Comparison of ENCODE assay signal across 9 cellular contexts in genomic region chr7:26369519-26370385, GRCh38.
DNase-seq lines count a peak whose midpoint lies in the region; ATAC-seq, FAIRE-seq and TF ChIP-seq lines count a peak whose summit lies in the region.
"Had no signal": no experiment of that assay in that cellular context is flagged by ENCODE, and none has a peak within 500 bp of the region (broad histone marks: within the 10 kb centered on the region; RNA-seq: fewer than 3 reads in every experiment).

No MANE protein-coding gene starts in this region.

- BruUV-seq in endothelial cell of umbilical vein (replicated peaks; lab: Mats Ljungman, UMichigan) = no TSS peak

- H3K4me3 ChIP-seq in endothelial cell of umbilical vein (replicated peaks in 1 of 3; ENCODE audit: insufficient read depth in 1 of 3, low read depth in 1 of 3, low read length in 3 of 3) = peak overlapping the region in 1 of 3 experiments; percentile 38
- H3K4me3 ChIP-seq: SJSA1 had no signal

- CTCF ChIA-PET in T-cell (lab: Charles Lee) (interaction anchor here (0.5 to 3.0 kb wide), 60 partner anchors 9 to 1730 kb away, joined by 3 to 39 read pairs (median 4); partner anchors contain the start of gene SNX10 (in 1 of the 2)), endothelial cell of umbilical vein (lab: Charles Lee) (interaction anchor here (0.7 to 2.9 kb wide), 85 partner anchors 9 to 1550 kb away, joined by 3 to 345 read pairs (median 4); partner anchors contain the start of genes HNRNPA2B1, HOXA11, HOXA3 and HOXA5)

- no peaks in the 10 kb centered on the region for H3K9me1 ChIP-seq in endothelial cell of umbilical vein (replicated peaks; ENCODE audit: control insufficient read depth, extremely low read depth, insufficient read depth, low read length)

- no peak for TF ChIP-seq POLR2A in GM12892 (IDR thresholded peaks at IDR 0.05; ENCODE audit: low read depth, low read length)
- TF ChIP-seq POLR2A in endothelial cell of umbilical vein (IDR thresholded peaks at IDR 0.05; ENCODE audit: low read depth, low read length) = peak; percentile 41

- FAIRE-seq in GM12892 (lab: Jason Lieb, UNC) (peak; percentile 93), endothelial cell of umbilical vein (lab: Jason Lieb, UNC) (peak; percentile 76)

- H3K27me3 Mint-ChIP-seq in CD14-positive monocyte (ENCODE audit: low read depth in 3 of 3) = peaks cover 5 to 9% (median 9%) of the 10 kb centered on the region in 3 donors
- H3K27me3 Mint-ChIP-seq in T-cell = peaks cover 5 to 14% of the 10 kb centered on the region in 2 donors
- no peaks in the 10 kb centered on the region for H3K27me3 Mint-ChIP-seq in natural killer cell (ENCODE audit: low read depth in 2 of 2)

- peak overlapping the region; percentile 62 for H2AFZ ChIP-seq in endothelial cell of umbilical vein (ENCODE audit: low read depth, low read length)

- H3K4me1 ChIP-seq in endothelial cell of umbilical vein (ENCODE audit: control insufficient read depth, extremely low read depth, insufficient read depth, low read length) = peaks cover 43% of the 10 kb centered on the region
- H3K4me1 ChIP-seq: SJSA1 had no signal

- peak; percentile 86 for TF ChIP-seq CTCF in CD14-positive monocyte (IDR thresholded peaks at IDR 0.05)
- TF ChIP-seq CTCF in endothelial cell of umbilical vein (IDR thresholded peaks at IDR 0.05; ENCODE audit: extremely low read depth in 1 of 2, insufficient read depth in 1 of 2, low read depth in 1 of 2, low read length in 2 of 2) = peak; percentile 53 to 70
- TF ChIP-seq CTCF in natural killer cell (IDR thresholded peaks at IDR 0.05) = peak; percentile 85

- dilution Hi-C loops in endothelial cell of umbilical vein (cut with MboI; ENCODE audit: extremely low pct_ligation_motif_present, low sequenced_read_pairs) = loop anchor here (10.0 kb wide), 2 partner anchors 485 to 795 kb away; partner anchors contain the start of gene HOXA9

- POLR2A ChIA-PET in T-cell (lab: Charles Lee) (no interaction called here), endothelial cell of umbilical vein (lab: Charles Lee) (interaction anchor here (0.5 to 1.9 kb wide), 4 partner anchors 170 to 791 kb away, joined by 3 to 13 read pairs (median 3); no protein-coding TSS in a partner anchor)

- peaks cover 0 to 2% (median 0%) of the 10 kb centered on the region in 7 donors for H3K9me3 Mint-ChIP-seq in CD14-positive monocyte
- H3K9me3 Mint-ChIP-seq in T-cell = no peaks in the 10 kb centered on the region
- no peaks in the 10 kb centered on the region for H3K9me3 Mint-ChIP-seq in natural killer cell

- H3K27ac Mint-ChIP-seq in CD14-positive monocyte = peak overlapping the region in 1 of 7 donors; percentile 69
- no peak overlapping the region for H3K27ac Mint-ChIP-seq in T-cell
- H3K27ac Mint-ChIP-seq in natural killer cell = no peak overlapping the region

- intact Hi-C loops in CD14-positive monocyte (cut with micrococcal nuclease) = loop anchor here (5.0 to 10.0 kb wide), 8 partner anchors 135 to 793 kb away; partner anchors contain the start of genes CBX3 (in 2 of the 2), HNRNPA2B1 (in 2 of the 2) and SKAP2 (in 1 of the 2)
- intact Hi-C loops in endothelial cell of umbilical vein (cut with micrococcal nuclease) = loop anchor here (1.0 to 5.0 kb wide), 6 partner anchors 92 to 792 kb away; partner anchors contain the start of genes HOXA2 and NFE2L3
- intact Hi-C loops in natural killer cell (cut with micrococcal nuclease) = loop anchor here (2.0 to 5.0 kb wide), 5 partner anchors 77 to 791 kb away; partner anchors contain the start of genes CBX3, HNRNPA2B1 and SNX10
- intact Hi-C loops in posterior vena cava (cut with DNase I) = loop anchor here (5.0 to 10.0 kb wide), 5 partner anchors 275 to 795 kb away; partner anchors contain the start of gene HOXA9 (in 1 of the 2)

- H3K79me2 ChIP-seq in endothelial cell of umbilical vein (ENCODE audit: control insufficient read depth, insufficient read depth, low read length) = no peaks in the 10 kb centered on the region

- peak overlapping the region; percentile 61 for H3K27ac ChIP-seq in endothelial cell of umbilical vein (ENCODE audit: insufficient read depth, low read depth, low read length)
- H3K27ac ChIP-seq: SJSA1 had no signal

- H4K20me1 ChIP-seq in endothelial cell of umbilical vein (replicated peaks; ENCODE audit: control insufficient read depth, extremely low read depth, insufficient read depth, low read length) = no peaks in the 10 kb centered on the region

- peaks cover 66 to 72% of the 10 kb centered on the region in 2 donors for H3K36me3 Mint-ChIP-seq in CD14-positive monocyte
- peaks cover 33% of the 10 kb centered on the region for H3K36me3 Mint-ChIP-seq in T-cell
- H3K36me3 Mint-ChIP-seq in natural killer cell = peaks cover 7% of the 10 kb centered on the region

- peak overlapping the region; percentile 35 for H3K9ac ChIP-seq in endothelial cell of umbilical vein (replicated peaks; ENCODE audit: extremely low read depth, insufficient read depth, low read length)

- H3K4me1 Mint-ChIP-seq in CD14-positive monocyte (peaks cover 19% of the 10 kb centered on the region), T-cell (peaks cover 6 to 11% (median 10%) of the 10 kb centered on the region in 3 donors), natural killer cell (peaks cover 5 to 12% of the 10 kb centered on the region in 2 donors)

- H3K9me3 ChIP-seq in endothelial cell of umbilical vein (replicated peaks; ENCODE audit: control insufficient read depth, insufficient read depth, low read length) = no peaks in the 10 kb centered on the region
- H3K9me3 ChIP-seq: SJSA1 had no signal

- H3K4me3 Mint-ChIP-seq in CD14-positive monocyte (peak overlapping the region in 1 of 2 donors; percentile 3), T-cell (peak overlapping the region in 1 of 3 donors; percentile 54), natural killer cell (no peak overlapping the region)

- ATAC-seq in T-cell (replicated peaks in 1 of 4) (peak; percentile 71 to 78 (median 73)), natural killer cell (peak; percentile 75 to 84 (median 76))

- no peaks in the 10 kb centered on the region for H3K27me3 ChIP-seq in endothelial cell of umbilical vein (ENCODE audit: control insufficient read depth in 2 of 2, insufficient read depth in 2 of 2, low read length in 2 of 2)

- H3K36me3 ChIP-seq in endothelial cell of umbilical vein (ENCODE audit: control insufficient read depth in 2 of 2, extremely low read depth in 1 of 2, insufficient read depth in 2 of 2, low read length in 2 of 2) = no peaks in the 10 kb centered on the region
- H3K36me3 ChIP-seq: SJSA1 had no signal

- H3K4me2 ChIP-seq in endothelial cell of umbilical vein (ENCODE audit: insufficient read depth, low read length) = peak overlapping the region; percentile 69

- DNase-seq in CD14-positive monocyte (ENCODE audit: low spot score) = no peak
- DNase-seq in GM12892 (ENCODE audit: insufficient read length) = no peak
- peak; percentile 59 for DNase-seq in NCI-H146 treated with DMSO at 0.1 percent for 48 hours (lab: John Stamatoyannopoulos, UW; ENCODE audit: unreplicated experiment)
- peak in 14 of 34 experiments; percentile 3 to 45 (median 15) for DNase-seq in T-cell
- peak; percentile 84 for DNase-seq in endothelial cell of umbilical vein (ENCODE audit: low read depth, low spot score)
- no peak for DNase-seq in natural killer cell
- DNase-seq in cortex of kidney (lab: John Stamatoyannopoulos, UW) = no peak
- DNase-seq in posterior vena cava (ENCODE audit: low spot score) = no peak

TF ChIP-seq in endothelial cell of umbilical vein, 7 proteins besides CTCF, POLR2A, EP300 and RAD21:
- TF ChIP-seq GATA2 (IDR thresholded peaks at IDR 0.05; ENCODE audit: insufficient read depth, insufficient read length, low read depth, low read length) (no peak), JUN (IDR thresholded peaks at IDR 0.05; ENCODE audit: borderline replicate concordance, insufficient read depth, insufficient read length, low read depth) (no peak), FOS (IDR thresholded peaks at IDR 0.05; ENCODE audit: borderline replicate concordance, insufficient read depth, low read length) (no peak), EZH2 (IDR thresholded peaks at IDR 0.05; ENCODE audit: borderline replicate concordance, low read depth, low read length, severe bottlenecking) (no peak), MYC (IDR thresholded peaks at IDR 0.05; ENCODE audit: low read depth, low read length) (no peak), POLR2AphosphoS5 (IDR thresholded peaks at IDR 0.05; ENCODE audit: insufficient read depth, low read depth, low read length) (no peak)
- TF ChIP-seq, protein P1, sequence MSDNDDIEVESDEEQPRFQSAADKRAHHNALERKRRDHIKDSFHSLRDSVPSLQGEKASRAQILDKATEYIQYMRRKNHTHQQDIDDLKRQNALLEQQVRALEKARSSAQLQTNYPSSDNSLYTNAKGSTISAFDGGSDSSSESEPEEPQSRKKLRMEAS (IDR thresholded peaks at IDR 0.05; ENCODE audit: insufficient read depth, insufficient read length) = no peak
TF ChIP-seq in endothelial cell of umbilical vein: peak in this region for 0.

Comparison
In these comparisons a context has a peak if more than half of its experiments do, and no peak if none do; other contexts are left out.
1. DNase-seq: peak in NCI-H146 treated with DMSO at 0.1 percent for 48 hours (single experiment) and endothelial cell of umbilical vein (single experiment); none in CD14-positive monocyte (single experiment), GM12892 (single experiment), natural killer cell (single experiment), cortex of kidney (single experiment) and posterior vena cava (single experiment).
2. Peak in every context shown above with its lines, with median percentiles within 50 percentile points of each other: CTCF ChIP-seq.